22 cellular contexts compared by ENCODE assay signal in genomic region chr17:55062921-55063320, GRCh38.
DNase-seq lines count a peak whose midpoint lies in the region; ATAC-seq and TF ChIP-seq lines count a peak whose summit lies in the region.
"Had no signal": no experiment of that assay in that cellular context is flagged by ENCODE, and none has a peak within 500 bp of the region (broad histone marks: within the 10 kb centered on the region; RNA-seq: fewer than 3 reads in every experiment).

No MANE protein-coding gene starts in this region.

- H3K36me3 Mint-ChIP-seq in activated T-cell treated with anti-CD3 and anti-CD28 coated beads, Interleukin-2, amount 50 U/mL, for 72 hours (ENCODE audit: insufficient read depth in 2 of 2), result no peaks in the 10 kb centered on the region
- H3K36me3 Mint-ChIP-seq: CD4-positive, alpha-beta memory T cell had no signal

- H3K9me2 ChIP-seq in PC-9 (ENCODE audit: insufficient read depth), result no peaks in the 10 kb centered on the region

- no peak overlapping the region for H3K4me3 Mint-ChIP-seq in activated T-cell treated with anti-CD3 and anti-CD28 coated beads, Interleukin-2, amount 50 U/mL, for 72 hours
- H3K4me3 Mint-ChIP-seq: activated T-helper 1 cell treated with anti-CD3 and anti-CD28 coated beads, Interleukin-12 subunit alpha, Interleukin-12 subunit beta, Interleukin-2, Interleukin-4 antibody, amounts not matched to agents 30 ng/mL and 10 ng/mL and 1 ng/mL, durations not matched to agents 14 hours and 24 hours and 36 hours; T-helper 2 cell treated with Interferon-gamma antibody and Interleukin-4, amounts not matched to agents 5 μg/mL and 100 μg/mL, for 36 hours had no signal

- no peaks in the 10 kb centered on the region for H4K20me1 ChIP-seq in PC-9 (ENCODE audit: insufficient read depth)

- H3K27me3 ChIP-seq in PC-9 (ENCODE audit: insufficient read depth, low read depth), result no peaks in the 10 kb centered on the region
- H3K27me3 ChIP-seq in effector memory CD4-positive, alpha-beta T cell (replicated peaks; ENCODE audit: control insufficient read depth, insufficient read depth, low read length, poor library complexity, severe bottlenecking), result no peaks in the 10 kb centered on the region
- H3K27me3 ChIP-seq: SJCRH30, tibial artery had no signal

- H3K27ac Mint-ChIP-seq in activated T-cell treated with anti-CD3 and anti-CD28 coated beads, Interleukin-2, amount 50 U/mL, for 72 hours, result peak overlapping the region; percentile 30
- H3K27ac Mint-ChIP-seq: activated T-helper 1 cell treated with anti-CD3 and anti-CD28 coated beads, Interleukin-12 subunit alpha, Interleukin-12 subunit beta, Interleukin-2, Interleukin-4 antibody, amounts not matched to agents 30 ng/mL and 10 ng/mL and 1 ng/mL, durations not matched to agents 14 hours and 24 hours and 36 hours; T-helper 2 cell treated with Interferon-gamma antibody and Interleukin-4, amounts not matched to agents 5 μg/mL and 100 μg/mL, for 36 hours had no signal

- BruUV-seq in PC-9 (replicated peaks; lab: Mats Ljungman, UMichigan), result no TSS peak

- 0 out of 2 replicates have a peak overlapping the region, but pooled peaks have one; percentile 2 for H3K4me2 ChIP-seq in PC-9

- CTCF ChIA-PET in PC-9 (lab: Charles Lee), result no interaction called here

- POLR2A ChIA-PET in PC-9 (lab: Charles Lee; ENCODE audit: unreplicated experiment), result no interaction called here

- no peak for DNase-seq in activated T-cell treated with anti-CD3 and anti-CD28 coated beads, Interleukin-2, amount 50 U/mL, for 72 hours
- DNase-seq in activated T-cell treated with anti-CD3 and anti-CD28 coated beads for 4 hours (no peak), PC-9 (peak; percentile 38 to 86), epithelial cell of proximal tubule (ENCODE audit: low read depth) (peak; percentile 6), renal cortical epithelial cell (ENCODE audit: low read depth) (peak; percentile 67), activated gamma-delta T cell (lab: John Stamatoyannopoulos, UW) (no peak), NCI-H524 treated with DMSO at 0.1 percent for 48 hours (lab: John Stamatoyannopoulos, UW) (no peak)
- no peak for DNase-seq in effector memory CD4-positive, alpha-beta T cell
- DNase-seq: 8988T; activated CD8-positive, alpha-beta memory T cell treated with anti-CD3 and anti-CD28 coated beads for 24 hours; CD4-positive, alpha-beta memory T cell; central memory CD4-positive, alpha-beta T cell; hippocampal formation; left cardiac atrium; mucosa of descending colon; NCI-H2081 treated with DMSO at 0.1 percent for 48 hours; NCI-H526; SJCRH30; stimulated activated CD4-positive, alpha-beta T cell treated with anti-CD3 and anti-CD28 coated beads, Interleukin-12 subunit alpha, Interleukin-12 subunit beta, amount 100 ng/mL, for 4 hours; tibial artery had no signal

- no peak for TF ChIP-seq CTCF in PC-9 (conservative IDR thresholded peaks at IDR 0.05)
- TF ChIP-seq CTCF in epithelial cell of proximal tubule (conservative IDR thresholded peaks at IDR 0.05; ENCODE audit: low read depth, low read length), result no peak

- H3K9me3 ChIP-seq in PC-9 (ENCODE audit: insufficient read depth, low read depth), result no peaks in the 10 kb centered on the region
- H3K9me3 ChIP-seq in effector memory CD4-positive, alpha-beta T cell (ENCODE audit: control insufficient read depth, low read length), result no peaks in the 10 kb centered on the region
- H3K9me3 ChIP-seq: mucosa of descending colon, SJCRH30, tibial artery had no signal

- peaks cover 11% of the 10 kb centered on the region for H3F3A ChIP-seq in PC-9 (ENCODE audit: insufficient read depth, low read depth)

- ATAC-seq in activated T-cell treated with anti-CD3 and anti-CD28 coated beads, Interleukin-2, amount 50 U/mL, for 72 hours (replicated peaks in 1 of 2), result no peak
- ATAC-seq: left cardiac atrium, mucosa of descending colon had no signal

- H3K4me1 Mint-ChIP-seq in activated T-cell treated with anti-CD3 and anti-CD28 coated beads, Interleukin-2, amount 50 U/mL, for 72 hours (ENCODE audit: low read depth), result peaks cover 5% of the 10 kb centered on the region

- H3K4me3 ChIP-seq in PC-9, result no peak overlapping the region
- H3K4me3 ChIP-seq in epithelial cell of proximal tubule (ENCODE audit: low read depth, low read length), result no peak overlapping the region
- no peak overlapping the region for H3K4me3 ChIP-seq in effector memory CD4-positive, alpha-beta T cell (ENCODE audit: insufficient read depth, low read depth, low read length, poor library complexity, severe bottlenecking)
- H3K4me3 ChIP-seq: mucosa of descending colon, SJCRH30, tibial artery had no signal

- H3K36me3 ChIP-seq in PC-9 (ENCODE audit: low read depth), result no peaks in the 10 kb centered on the region
- no peaks in the 10 kb centered on the region for H3K36me3 ChIP-seq in effector memory CD4-positive, alpha-beta T cell (ENCODE audit: control insufficient read depth, insufficient read depth, low read length)
- H3K36me3 ChIP-seq: SJCRH30, tibial artery had no signal

- peaks cover 12% of the 10 kb centered on the region; the same call in 1 of the 2 replicates for H3K4me1 ChIP-seq in PC-9 (replicated peaks; ENCODE audit: insufficient read depth)
- H3K4me1 ChIP-seq in effector memory CD4-positive, alpha-beta T cell (ENCODE audit: control insufficient read depth, insufficient read depth, low read length, poor library complexity, severe bottlenecking), result no peaks in the 10 kb centered on the region
- H3K4me1 ChIP-seq: tibial artery had no signal

- H3K9me3 Mint-ChIP-seq in activated T-cell treated with anti-CD3 and anti-CD28 coated beads, Interleukin-2, amount 50 U/mL, for 72 hours, result no peaks in the 10 kb centered on the region
- H3K9me3 Mint-ChIP-seq: activated T-helper 1 cell treated with anti-CD3 and anti-CD28 coated beads, Interleukin-12 subunit alpha, Interleukin-12 subunit beta, Interleukin-2, Interleukin-4 antibody, amounts not matched to agents 30 ng/mL and 10 ng/mL and 1 ng/mL, durations not matched to agents 14 hours and 24 hours and 36 hours; CD4-positive, alpha-beta memory T cell; T-helper 2 cell treated with Interferon-gamma antibody and Interleukin-4, amounts not matched to agents 5 μg/mL and 100 μg/mL, for 36 hours had no signal

- H2AFZ ChIP-seq in PC-9, result no peak overlapping the region

- H3K27ac ChIP-seq in PC-9, result no peak overlapping the region
- no peak overlapping the region for H3K27ac ChIP-seq in effector memory CD4-positive, alpha-beta T cell (ENCODE audit: insufficient read depth, low read length, poor library complexity, severe bottlenecking)
- H3K27ac ChIP-seq: SJCRH30, tibial artery had no signal

- intact Hi-C loops in PC-9 (cut with micrococcal nuclease; ENCODE audit: unreplicated experiment), result no loop called here

- no peaks in the 10 kb centered on the region for H3K27me3 Mint-ChIP-seq in activated T-cell treated with anti-CD3 and anti-CD28 coated beads, Interleukin-2, amount 50 U/mL, for 72 hours (ENCODE audit: low read depth)
- H3K27me3 Mint-ChIP-seq: CD4-positive, alpha-beta memory T cell had no signal

- no peaks in the 10 kb centered on the region for H3K79me2 ChIP-seq in PC-9 (ENCODE audit: low read depth)

Comparison
In these comparisons a context has a peak if more than half of its experiments do, and no peak if none do; other contexts are left out.
1. DNase-seq: peak in PC-9 (2 of 2), epithelial cell of proximal tubule (single experiment) and renal cortical epithelial cell (single experiment); none in activated T-cell treated with anti-CD3 and anti-CD28 coated beads, Interleukin-2, amount 50 U/mL, for 72 hours (0 of 2), activated T-cell treated with anti-CD3 and anti-CD28 coated beads for 4 hours (single experiment), activated gamma-delta T cell (single experiment), effector memory CD4-positive, alpha-beta T cell (0 of 3) and NCI-H524 treated with DMSO at 0.1 percent for 48 hours (single experiment).